Comparison of ENCODE assay signal across 22 cellular contexts in the genomic region with DNA sequence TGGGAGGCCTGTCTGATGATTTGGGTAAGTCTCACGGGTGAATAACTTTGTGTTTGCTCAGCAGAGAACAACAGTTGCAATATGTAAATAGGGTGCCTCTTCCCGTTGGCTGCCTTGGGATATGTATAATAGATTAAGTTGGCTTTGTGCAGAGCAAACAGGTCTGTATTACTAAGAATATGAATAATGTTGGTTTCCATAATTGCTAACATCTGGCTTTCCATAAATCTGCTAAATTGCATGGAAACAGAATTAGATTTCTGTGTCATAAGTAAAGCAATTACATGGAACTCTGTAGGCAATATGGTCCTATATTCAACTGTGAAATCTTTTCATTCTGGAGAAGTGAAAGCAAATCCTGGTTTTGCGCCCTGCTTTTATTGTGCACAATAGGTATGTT.
A peak's percentile ranks its signal among the peaks of the same experiment; 100 is the strongest.
DNase-seq lines count a peak whose midpoint lies in the region; ATAC-seq and TF ChIP-seq lines count a peak whose summit lies in the region.
"Had no signal": no experiment of that assay in that cellular context is flagged by ENCODE, and none has a peak within 500 bp of the region (broad histone marks: within the 10 kb centered on the region; RNA-seq: fewer than 3 reads in every experiment).

No MANE protein-coding gene starts in this region.

- H4K8ac ChIP-seq in H9 (replicated peaks; ENCODE audit: insufficient read length, low read depth, low read length) = no peak overlapping the region

- no peak overlapping the region for H3T11ph ChIP-seq in H9 (ENCODE audit: low read length)

- H3K79me2 ChIP-seq in H9 (ENCODE audit: insufficient read depth, low read length) = no peaks in the 10 kb centered on the region

- no peak overlapping the region for H3K23ac ChIP-seq in H9 (ENCODE audit: insufficient read length, low read depth, low read length)

- H3K4me3 ChIP-seq in HAP-1 (no peak overlapping the region), SK-N-MC (peak overlapping the region; percentile 74)
- H3K4me3 ChIP-seq: dorsolateral prefrontal cortex, heart right ventricle, K562, MG63, psoas muscle, transverse colon had no signal

- no peak overlapping the region for H4K5ac ChIP-seq in H9 (ENCODE audit: insufficient read length, low read depth, low read length)

- no peaks in the 10 kb centered on the region for H3K23me2 ChIP-seq in H9 (ENCODE audit: insufficient read length, low read depth, low read length, poor library complexity, severe bottlenecking)

- H3K56ac ChIP-seq in H9 (ENCODE audit: insufficient read length, low read depth, low read length) = no peak overlapping the region

- no peak overlapping the region for H2AFZ ChIP-seq in H9 (ENCODE audit: low read length)

- H3K4ac ChIP-seq in H9 (ENCODE audit: low read depth, low read length) = no peak overlapping the region

- no peaks in the 10 kb centered on the region for H3K9me3 Mint-ChIP-seq in nephron
- H3K9me3 Mint-ChIP-seq in H9 = no peaks in the 10 kb centered on the region
- H3K9me3 Mint-ChIP-seq: activated CD4-positive, alpha-beta T cell treated with anti-CD3 and anti-CD28 coated beads, Interleukin-2, amount 10 ng/mL, durations not matched to agents 24 days and 14 days had no signal

- H2BK120ac ChIP-seq in H9 (ENCODE audit: low read depth, low read length, poor library complexity, severe bottlenecking) = no peak overlapping the region

- H3K36me3 Mint-ChIP-seq in nephron (ENCODE audit: low read depth) (no peaks in the 10 kb centered on the region), H9 (ENCODE audit: insufficient read depth in 1 of 3, low read depth in 3 of 3) (no peaks in the 10 kb centered on the region)
- H3K36me3 Mint-ChIP-seq: activated naive CD8-positive, alpha-beta T cell; CD8-positive, alpha-beta memory T cell had no signal

- H2BK5ac ChIP-seq in H9 (ENCODE audit: insufficient read length, low read length) = no peak overlapping the region

- H3K4me1 ChIP-seq in HAP-1 = peaks cover 41% of the 10 kb centered on the region
- no peaks in the 10 kb centered on the region; the same call in 1 of the 2 replicates for H3K4me1 ChIP-seq in H9 (ENCODE audit: insufficient read depth, low read length)
- H3K4me1 ChIP-seq: heart right ventricle, psoas muscle, transverse colon had no signal

- H3K4me1 Mint-ChIP-seq in nephron = peaks cover 44% of the 10 kb centered on the region
- H3K4me1 Mint-ChIP-seq in H9 = peaks cover 10 to 16% of the 10 kb centered on the region in 2 experiments
- H3K4me1 Mint-ChIP-seq: activated CD4-positive, alpha-beta T cell treated with anti-CD3 and anti-CD28 coated beads, Interleukin-2, amount 10 ng/mL, durations not matched to agents 24 days and 14 days; CD8-positive, alpha-beta memory T cell had no signal

- ATAC-seq in GM18868 (IDR thresholded peaks at IDR 0.05; ENCODE audit: unreplicated experiment) = no peak
- ATAC-seq: heart right ventricle, K562, left colon, psoas muscle had no signal

- H3K27me3 ChIP-seq in HAP-1 (ENCODE audit: low read depth) = no peaks in the 10 kb centered on the region
- no peaks in the 10 kb centered on the region for H3K27me3 ChIP-seq in H9 (ENCODE audit: insufficient read depth, low read length)
- H3K27me3 ChIP-seq: heart right ventricle, MG63, transverse colon had no signal

- in situ Hi-C loops in HAP-1 (cut with MboI; ENCODE audit: low sequenced_read_pairs) = no loop called here

- TF ChIP-seq CTCF in nephron (IDR thresholded peaks at IDR 0.05; ENCODE audit: unreplicated experiment in 3 of 3) = no peak
- TF ChIP-seq CTCF in H9 (conservative IDR thresholded peaks at IDR 0.05) = no peak

- WGBS in H9 (ENCODE audit: extremely low coverage, insufficient read length, low lambda C conversion rate) = no CpG with 5 or more reads among the region's 3 CpGs

- no peak overlapping the region for H4K91ac ChIP-seq in H9 (ENCODE audit: insufficient read length, low read depth, low read length)

- H2BK20ac ChIP-seq in H9 (ENCODE audit: low read depth, low read length, poor library complexity, severe bottlenecking) = no peak overlapping the region

- H3K27ac Mint-ChIP-seq in nephron (peak overlapping the region; percentile 14 to 80 (median 71)), H9 (no peak overlapping the region)
- H3K27ac Mint-ChIP-seq: activated CD4-positive, alpha-beta T cell treated with anti-CD3 and anti-CD28 coated beads, Interleukin-2, amount 10 ng/mL, durations not matched to agents 24 days and 14 days; activated naive CD8-positive, alpha-beta T cell; CD8-positive, alpha-beta memory T cell had no signal

- no peak overlapping the region for H3K18ac ChIP-seq in H9 (ENCODE audit: insufficient read length, low read depth, low read length)

- DNase-seq in HAP-1 (ENCODE audit: low spot score in 2 of 2) (peak; percentile 58 to 85), NCI-H2081 (lab: John Stamatoyannopoulos, UW) (peak; percentile 83 to 97), SK-N-MC (ENCODE audit: low read depth, low spot score) (peak; percentile 94), H9 (no peak), GM19238 (ENCODE audit: insufficient read length, low spot score) (no peak)
- DNase-seq: activated CD4-positive, alpha-beta T cell treated with anti-CD3 and anti-CD28 coated beads, Interleukin-2, amount 10 ng/mL, durations not matched to agents 24 days and 14 days; CD8-positive, alpha-beta memory T cell; DND-41; dorsolateral prefrontal cortex; heart right ventricle; left colon; mesendoderm; MG63; NCI-H187 treated with DMSO at 0.1 percent for 48 hours; NCI-H524; psoas muscle; transverse colon; WERI-Rb-1 had no signal

- H3K9ac ChIP-seq in SK-N-MC (ENCODE audit: insufficient read length) (peak overlapping the region; percentile 58), H9 (ENCODE audit: extremely low read depth, insufficient read length, low read length) (no peak overlapping the region)

- H3K79me1 ChIP-seq in H9 (ENCODE audit: insufficient read depth, low read depth, low read length, poor library complexity, severe bottlenecking) = no peaks in the 10 kb centered on the region

- H3K9me3 ChIP-seq in HAP-1 = no peaks in the 10 kb centered on the region
- no peaks in the 10 kb centered on the region for H3K9me3 ChIP-seq in SK-N-MC (ENCODE audit: low read depth, low read length)
- no peaks in the 10 kb centered on the region for H3K9me3 ChIP-seq in H9 (ENCODE audit: control insufficient read depth, low read depth, low read length)
- H3K9me3 ChIP-seq: heart right ventricle, MG63, psoas muscle, transverse colon had no signal

- no peak overlapping the region for H2BK15ac ChIP-seq in H9 (ENCODE audit: low read depth, low read length)

- H3K27ac ChIP-seq in SK-N-MC (peak overlapping the region; percentile 99), H9 (ENCODE audit: insufficient read length, low read depth, low read length) (no peak overlapping the region)
- H3K27ac ChIP-seq: dorsolateral prefrontal cortex, heart right ventricle, psoas muscle, transverse colon, WERI-Rb-1 had no signal

- no peak overlapping the region for H3K4me2 ChIP-seq in H9 (ENCODE audit: insufficient read depth, insufficient read length, low read length)

- H2BK12ac ChIP-seq in H9 (ENCODE audit: insufficient read length, low read depth, low read length) = no peak overlapping the region

- H3K4me3 Mint-ChIP-seq in nephron = peak overlapping the region in 2 of 3 experiments; percentile 6 to 21
- H3K4me3 Mint-ChIP-seq in H9 = no peak overlapping the region
- H3K4me3 Mint-ChIP-seq: activated CD4-positive, alpha-beta T cell treated with anti-CD3 and anti-CD28 coated beads, Interleukin-2, amount 10 ng/mL, durations not matched to agents 24 days and 14 days; activated naive CD8-positive, alpha-beta T cell; CD8-positive, alpha-beta memory T cell had no signal

- no peak overlapping the region for H3K14ac ChIP-seq in H9 (ENCODE audit: insufficient read depth, low read length)

- no peaks in the 10 kb centered on the region for H3K36me3 ChIP-seq in HAP-1 (replicated peaks)
- H3K36me3 ChIP-seq in SK-N-MC (ENCODE audit: insufficient read depth, low read length) = no peaks in the 10 kb centered on the region; the same call in 1 of the 2 replicates
- H3K36me3 ChIP-seq: heart right ventricle, MG63, transverse colon, WERI-Rb-1 had no signal

- H2AK5ac ChIP-seq in H9 (ENCODE audit: insufficient read length, low read length) = no peak overlapping the region

- H3K27me3 Mint-ChIP-seq in nephron (ENCODE audit: low read depth) (no peaks in the 10 kb centered on the region), H9 (ENCODE audit: low read depth) (no peaks in the 10 kb centered on the region)
- H3K27me3 Mint-ChIP-seq: activated CD4-positive, alpha-beta T cell treated with anti-CD3 and anti-CD28 coated beads, Interleukin-2, amount 10 ng/mL, durations not matched to agents 24 days and 14 days; activated naive CD8-positive, alpha-beta T cell; CD8-positive, alpha-beta memory T cell had no signal

- H4K20me1 ChIP-seq in H9 (ENCODE audit: control insufficient read depth, insufficient read depth, insufficient read length) = no peaks in the 10 kb centered on the region

Comparison
In these comparisons a context has a peak if more than half of its experiments do, and no peak if none do; other contexts are left out.
1. DNase-seq: peak in HAP-1 (2 of 2), NCI-H2081 (2 of 2) and SK-N-MC (single experiment); none in H9 (single experiment) and GM19238 (single experiment).
2. H3K27ac Mint-ChIP-seq: peak in nephron (3 of 3); none in H9 (0 of 3).
3. H3K4me3 Mint-ChIP-seq: peak in nephron (2 of 3); none in H9 (0 of 2).